ENCODE assay signal across 15 cellular contexts in the genomic region with DNA sequence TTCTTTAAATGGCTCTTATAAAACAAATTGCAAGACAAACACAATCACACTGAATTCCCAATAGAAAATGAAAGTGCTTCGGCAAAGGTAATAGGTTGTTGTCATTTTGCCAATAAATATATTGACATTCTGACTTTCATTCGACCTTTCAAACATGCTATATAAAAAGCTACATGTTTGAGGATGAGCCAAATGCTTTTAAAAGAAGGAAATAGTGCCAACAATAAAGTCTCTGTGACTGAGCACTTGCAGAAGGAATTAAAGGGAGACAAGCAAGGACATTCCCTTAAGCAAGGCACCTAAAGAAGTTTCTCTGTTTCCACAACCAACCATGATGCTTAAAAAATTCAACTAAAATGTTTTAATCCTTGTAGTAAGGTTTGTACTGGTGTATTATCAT.
DNase-seq lines count a peak whose midpoint lies in the region; TF ChIP-seq lines count a peak whose summit lies in the region.
"Had no signal": no experiment of that assay in that cellular context is flagged by ENCODE, and none has a peak within 500 bp of the region (broad histone marks: within the 10 kb centered on the region; RNA-seq: fewer than 3 reads in every experiment).

No MANE protein-coding gene starts in this region.

- DNase-seq in DMS114 treated with DMSO at 0.1 percent for 48 hours (lab: John Stamatoyannopoulos, UW; ENCODE audit: unreplicated experiment) (peak; percentile 99), M059J (ENCODE audit: low read depth) (peak; percentile 25), astrocyte of the spinal cord (ENCODE audit: low read depth, low spot score) (peak; percentile 36), G401 (ENCODE audit: low spot score) (no peak), NCI-H128 (lab: John Stamatoyannopoulos, UW; ENCODE audit: unreplicated experiment) (no peak), AG20443 (ENCODE audit: low spot score) (no peak), NCI-H2196 treated with DMSO at 0.1 percent for 48 hours (lab: John Stamatoyannopoulos, UW; ENCODE audit: unreplicated experiment) (no peak)
- DNase-seq: activated naive CD4-positive, alpha-beta T cell treated with anti-CD3 and anti-CD28 coated beads for 36 hours; EL; heart right ventricle; NCI-H1694; upper lobe of left lung had no signal

- in situ Hi-C loops in astrocyte of the spinal cord (cut with HindIII; ENCODE audit: low sequenced_read_pairs) = no loop called here
- in situ Hi-C loops in G401 (cut with HindIII; ENCODE audit: low sequenced_read_pairs) = no loop called here

- no peak overlapping the region for H3K4me3 ChIP-seq in astrocyte of the spinal cord (ENCODE audit: low read depth, low read length)
- H3K4me3 ChIP-seq: BLaER1, heart right ventricle, upper lobe of left lung had no signal

- no peaks in the 10 kb centered on the region for H3K9me3 Mint-ChIP-seq in nephron
- H3K9me3 Mint-ChIP-seq: activated naive CD4-positive, alpha-beta T cell treated with anti-CD3 and anti-CD28 coated beads for 36 hours; WTC11 had no signal

- no peaks in the 10 kb centered on the region for H3K36me3 Mint-ChIP-seq in nephron (ENCODE audit: low read depth)
- H3K36me3 Mint-ChIP-seq: WTC11 had no signal

- no peaks in the 10 kb centered on the region for H3K27me3 Mint-ChIP-seq in nephron (ENCODE audit: low read depth)

- peak overlapping the region; percentile 0 to 22 (median 21) for H3K27ac Mint-ChIP-seq in nephron
- H3K27ac Mint-ChIP-seq: activated naive CD4-positive, alpha-beta T cell treated with anti-CD3 and anti-CD28 coated beads for 36 hours had no signal

- H3K4me3 Mint-ChIP-seq in nephron = no peak overlapping the region
- H3K4me3 Mint-ChIP-seq: activated naive CD4-positive, alpha-beta T cell treated with anti-CD3 and anti-CD28 coated beads for 36 hours; WTC11 had no signal

- TF ChIP-seq CTCF in astrocyte of the spinal cord (IDR thresholded peaks at IDR 0.05; ENCODE audit: low read depth, low read length) = no peak
- TF ChIP-seq CTCF in nephron (IDR thresholded peaks at IDR 0.05; ENCODE audit: unreplicated experiment in 3 of 3) = no peak

- H3K4me1 Mint-ChIP-seq in nephron = peaks cover 27% of the 10 kb centered on the region
- H3K4me1 Mint-ChIP-seq: WTC11 had no signal

Comparison
In these comparisons a context has a peak if more than half of its experiments do, and no peak if none do; other contexts are left out.
1. DNase-seq: peak in DMS114 treated with DMSO at 0.1 percent for 48 hours (single experiment), M059J (single experiment) and astrocyte of the spinal cord (single experiment); none in G401 (single experiment), NCI-H128 (single experiment), AG20443 (single experiment) and NCI-H2196 treated with DMSO at 0.1 percent for 48 hours (single experiment).